In genomic region chr10:71074176-71074755, GRCh38 we compare ENCODE assay signal across 1 cellular context.
TF ChIP-seq lines count a peak whose summit lies in the region.

No MANE protein-coding gene starts in this region.

TF ChIP-seq in GM23338, 12 proteins besides CTCF, POLR2A, EP300 and RAD21:
- TF ChIP-seq ZNF462 (CRISPR knock-in tag; IDR thresholded peaks at IDR 0.05) (no peak), STAT1 (IDR thresholded peaks at IDR 0.05; ENCODE audit: unreplicated experiment) (no peak), ZNF331 (CRISPR knock-in tag; IDR thresholded peaks at IDR 0.05; ENCODE audit: low read depth) (no peak), POLR2AphosphoS5 (IDR thresholded peaks at IDR 0.05; ENCODE audit: low read depth) (no peak), CREB1 (CRISPR knock-in tag; IDR thresholded peaks at IDR 0.05; ENCODE audit: low read depth) (no peak), ZNF114 (CRISPR knock-in tag; IDR thresholded peaks at IDR 0.05) (no peak), ETS1 (IDR thresholded peaks at IDR 0.05) (no peak), REST (IDR thresholded peaks at IDR 0.05; ENCODE audit: unreplicated experiment) (no peak), EZH2 (IDR thresholded peaks at IDR 0.05; ENCODE audit: low read depth, unreplicated experiment) (no peak), EZH2phosphoT487 (IDR thresholded peaks at IDR 0.05; ENCODE audit: unreplicated experiment) (no peak), NANOG (IDR thresholded peaks at IDR 0.05; ENCODE audit: borderline replicate concordance) (no peak), JUNB (IDR thresholded peaks at IDR 0.05; ENCODE audit: unreplicated experiment) (no peak)
